Comparison of ENCODE assay signal across 13 cellular contexts in the genomic region with DNA sequence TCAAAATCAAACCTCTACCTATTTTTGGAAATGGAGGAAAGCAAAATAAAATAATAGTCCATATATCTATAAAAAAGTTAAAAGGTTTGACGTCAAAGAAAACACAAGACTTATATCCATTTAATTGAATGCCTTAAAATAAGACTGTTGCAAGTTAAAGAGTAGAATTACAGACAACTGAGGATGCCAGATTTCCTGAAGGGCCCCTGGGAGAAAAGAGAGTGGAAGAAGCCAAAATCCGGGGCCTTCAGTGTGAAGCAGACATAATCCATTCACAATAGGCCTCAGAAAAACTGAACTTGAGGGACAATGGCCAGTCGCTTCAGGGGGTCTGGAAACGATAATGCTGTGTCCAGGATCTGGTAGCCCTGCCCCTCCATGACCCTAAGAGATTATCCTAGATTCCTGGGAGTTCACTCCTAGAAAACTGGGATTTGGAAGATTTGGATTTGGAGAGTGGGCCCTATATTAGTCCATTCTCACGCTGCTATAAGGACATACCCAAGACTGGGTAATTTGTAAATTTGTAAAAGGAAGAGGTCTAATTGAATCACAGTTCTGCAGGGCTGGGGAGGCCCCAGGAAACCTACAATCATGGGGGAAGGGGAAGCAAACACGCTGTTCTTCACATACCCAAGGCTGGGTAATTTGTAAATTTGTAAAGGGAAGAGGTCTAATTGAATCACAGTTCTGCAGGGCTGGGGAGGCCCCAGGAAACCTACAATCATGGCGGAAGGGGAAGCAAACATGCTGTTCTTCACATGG.
A peak's percentile ranks its signal among the peaks of the same experiment; 100 is the strongest.
DNase-seq lines count a peak whose midpoint lies in the region; ATAC-seq, FAIRE-seq and TF ChIP-seq lines count a peak whose summit lies in the region.
"Had no signal": no experiment of that assay in that cellular context is flagged by ENCODE, and none has a peak within 500 bp of the region (broad histone marks: within the 10 kb centered on the region; RNA-seq: fewer than 3 reads in every experiment).

No MANE protein-coding gene starts in this region.

- no peak for TF ChIP-seq RAD21 in IMR-90 (IDR thresholded peaks at IDR 0.05; ENCODE audit: low read length)
- no peak for TF ChIP-seq RAD21 in H1 (IDR thresholded peaks at IDR 0.05 in 1 of 2, conservative IDR thresholded peaks at IDR 0.05 in 1 of 2; ENCODE audit: low read depth in 2 of 2, low read length in 2 of 2)

- TF ChIP-seq EP300 in H1 (IDR thresholded peaks at IDR 0.05; ENCODE audit: borderline replicate concordance in 1 of 2, low read depth in 2 of 2, low read length in 2 of 2), result no peak

- H2BK120ac ChIP-seq in IMR-90 (ENCODE audit: low read depth, low read length), result no peak overlapping the region
- no peak overlapping the region for H2BK120ac ChIP-seq in H1 (replicated peaks; ENCODE audit: low read depth, low read length)

- TF ChIP-seq POLR2A in IMR-90 (IDR thresholded peaks at IDR 0.05; ENCODE audit: low read depth, low read length) (no peak), H1 (IDR thresholded peaks at IDR 0.05; ENCODE audit: control extremely low read depth in 1 of 2, low read depth in 2 of 2, low read length in 2 of 2) (no peak)

- H4K91ac ChIP-seq in IMR-90 (ENCODE audit: insufficient read depth, low read depth, low read length) (peak overlapping the region; percentile 46; the same call in 1 of the 2 replicates), H1 (replicated peaks; ENCODE audit: insufficient read length, low read length) (no peak overlapping the region)

- H3K9ac ChIP-seq in GM23248 (no peak overlapping the region), IMR-90 (ENCODE audit: low read depth, low read length) (no peak overlapping the region), H1 (replicated peaks in 1 of 4; ENCODE audit: extremely low read depth in 1 of 4, low read depth in 3 of 4, low read length in 3 of 4) (no peak overlapping the region), neural progenitor cell (no peak overlapping the region), kidney (ENCODE audit: low read length in 2 of 2) (no peak overlapping the region)

- H4K8ac ChIP-seq in IMR-90 (ENCODE audit: low read depth in 2 of 2, low read length in 2 of 2), result no peak overlapping the region
- H4K8ac ChIP-seq in H1 (ENCODE audit: extremely low read depth, insufficient read depth, low read length), result no peak overlapping the region

- DNase-seq in GM23248 (no peak), IMR-90 (no peak), H1 (ENCODE audit: low read depth in 1 of 2, low spot score in 2 of 2) (no peak), neural progenitor cell (ENCODE audit: low spot score) (peak; percentile 67), mucosa of gallbladder (ENCODE audit: low spot score) (no peak), pancreas (no peak), kidney (no peak), SKM-1 treated with dmso at 0.1 percent for 144 hours (lab: John Stamatoyannopoulos, UW; ENCODE audit: unreplicated experiment) (no peak)
- DNase-seq: COR-L47; H7; NCI-H1930; NCI-H446 treated with DMSO at 0.1 percent for 48 hours; NK-92 treated with Interleukin-12 subunit alpha and Interleukin-12 subunit beta, amount 100 ng/mL, for 24 hours had no signal

- H3K79me1 ChIP-seq in IMR-90 (ENCODE audit: low read depth in 1 of 2, low read length in 2 of 2) (no peaks in the 10 kb centered on the region), H1 (ENCODE audit: low read depth, low read length) (no peaks in the 10 kb centered on the region)

- no peak overlapping the region for H3K4me3 ChIP-seq in GM23248
- H3K4me3 ChIP-seq in IMR-90 (ENCODE audit: insufficient read depth, low read depth, low read length), result no peak overlapping the region
- H3K4me3 ChIP-seq in H1 (ENCODE audit: extremely low read depth in 1 of 4, insufficient read depth in 2 of 4, low read depth in 3 of 4, low read length in 4 of 4), result no peak overlapping the region
- H3K4me3 ChIP-seq in neural progenitor cell, result no peak overlapping the region
- H3K4me3 ChIP-seq in pancreas, result no peak overlapping the region
- H3K4me3 ChIP-seq in kidney (ENCODE audit: low read length in 2 of 2), result no peak overlapping the region

- H3K27me3 ChIP-seq in GM23248 (replicated peaks; ENCODE audit: insufficient read depth) (no peaks in the 10 kb centered on the region), IMR-90 (ENCODE audit: control insufficient read depth, insufficient read depth, low read length) (no peaks in the 10 kb centered on the region), H1 (replicated peaks in 1 of 4; ENCODE audit: control insufficient read depth in 3 of 4, extremely low read depth in 1 of 4, insufficient read depth in 3 of 4, low read length in 3 of 4) (no peaks in the 10 kb centered on the region), neural progenitor cell (peaks cover 4% of the 10 kb centered on the region), pancreas (no peaks in the 10 kb centered on the region)

- CTCF ChIA-PET in IMR-90 (lab: Yijun Ruan, JAX) (interaction anchor here (1.2 to 2.5 kb wide), 2 partner anchors 22 to 794 kb away, joined by 4 to 10 read pairs; no protein-coding TSS in a partner anchor), H1 (lab: Charles Lee; ENCODE audit: partially characterized antibody) (interaction anchor here (1.3 to 3.4 kb wide), 4 partner anchors 10 to 25 kb away, joined by 4 to 18 read pairs (median 8); no protein-coding TSS in a partner anchor)

- H3K23ac ChIP-seq in IMR-90 (ENCODE audit: low read depth, low read length), result no peak overlapping the region
- H3K23ac ChIP-seq in H1 (ENCODE audit: insufficient read length), result no peak overlapping the region

- H3K36me3 ChIP-seq in GM23248 (ENCODE audit: low read depth) (no peaks in the 10 kb centered on the region), IMR-90 (ENCODE audit: control insufficient read depth, insufficient read depth, low read length) (no peaks in the 10 kb centered on the region), H1 (ENCODE audit: control insufficient read depth in 2 of 4, insufficient read depth in 4 of 4, low read length in 3 of 4) (no peaks in the 10 kb centered on the region), neural progenitor cell (no peaks in the 10 kb centered on the region), pancreas (no peaks in the 10 kb centered on the region), kidney (ENCODE audit: control insufficient read depth in 1 of 2, insufficient read depth in 2 of 2, low read length in 2 of 2) (no peaks in the 10 kb centered on the region)

- peak overlapping the region; percentile 72 for H3K27ac Mint-ChIP-seq in neural progenitor cell

- dilution Hi-C loops in IMR-90 (cut with HindIII; ENCODE audit: low sequenced_read_pairs, unreplicated experiment), result no loop called here

- H3K4me1 ChIP-seq in GM23248 (ENCODE audit: insufficient read depth) (peaks cover 8% of the 10 kb centered on the region; the same call in 1 of the 2 replicates), IMR-90 (ENCODE audit: control insufficient read depth, insufficient read depth, low read length) (peaks cover 4% of the 10 kb centered on the region), H1 (replicated peaks in 1 of 4; ENCODE audit: control insufficient read depth in 3 of 4, insufficient read depth in 4 of 4, low read length in 3 of 4) (peaks cover 0 to 3% (median 0%) of the 10 kb centered on the region in 4 experiments; a peak in 1 of 7 replicates), neural progenitor cell (peaks cover 18% of the 10 kb centered on the region), pancreas (no peaks in the 10 kb centered on the region), kidney (ENCODE audit: control insufficient read depth in 1 of 2, insufficient read depth in 1 of 2, low read depth in 1 of 2, low read length in 2 of 2) (no peaks in the 10 kb centered on the region)

- no peaks in the 10 kb centered on the region for H3K9me2 ChIP-seq in GM23248 (ENCODE audit: insufficient read depth)

- no TSS peak for BruUV-seq in IMR-90 (replicated peaks; lab: Mats Ljungman, UMichigan)

- H4K20me1 ChIP-seq in GM23248 (ENCODE audit: insufficient read depth), result no peaks in the 10 kb centered on the region
- no peaks in the 10 kb centered on the region for H4K20me1 ChIP-seq in IMR-90 (ENCODE audit: insufficient read depth, low read length)
- H4K20me1 ChIP-seq in H1 (replicated peaks in 1 of 2; ENCODE audit: control insufficient read depth in 1 of 2, insufficient read depth in 2 of 2, low read length in 2 of 2), result no peaks in the 10 kb centered on the region
- peaks cover 3% of the 10 kb centered on the region for H4K20me1 ChIP-seq in neural progenitor cell (ENCODE audit: low read depth)

- H3K18ac ChIP-seq in IMR-90 (ENCODE audit: low read depth, low read length), result peak overlapping the region; percentile 6; the same call in 1 of the 2 replicates
- no peak overlapping the region for H3K18ac ChIP-seq in H1 (ENCODE audit: extremely low read depth, low read length)

- H3K4ac ChIP-seq in IMR-90 (ENCODE audit: low read depth, low read length) (no peak overlapping the region), H1 (replicated peaks; ENCODE audit: insufficient read length, low read depth, low read length) (no peak overlapping the region)

- whole genome bisulfite sequencing in GM23248 (ENCODE audit: low coverage in 1 of 2, low lambda C conversion rate in 2 of 2, missing lambda C conversion rate in 2 of 2), 2 experiments, result 86 to 96% methylated on average over 6 to 7 of the region's 7 CpGs
- no CpG with 5 or more reads among the region's 7 CpGs for WGBS in IMR-90 (ENCODE audit: extremely low coverage in 2 of 2, insufficient read length in 1 of 2), 2 experiments
- WGBS in H1 (ENCODE audit: extremely low coverage in 1 of 2, insufficient coverage in 1 of 2, insufficient read length in 1 of 2, insufficient replicate concordance in 2 of 2, low coverage in 1 of 2, low lambda C conversion rate in 2 of 2, missing lambda C conversion rate in 1 of 2), 2 experiments, result 73% methylated on average over 7 of the region's 7 CpGs; no CpG with 5 or more reads in 1 of the 2 experiments
- 85 to 88% methylated on average over 7 of the region's 7 CpGs for WGBS in pancreas, 2 donors

- H3K23me2 ChIP-seq in H1 (ENCODE audit: low read depth, low read length), result no peaks in the 10 kb centered on the region

- H3K36me3 Mint-ChIP-seq in neural progenitor cell, result no peaks in the 10 kb centered on the region

- H2BK5ac ChIP-seq in IMR-90 (ENCODE audit: low read depth, low read length, poor library complexity, severe bottlenecking) (no peak overlapping the region), H1 (ENCODE audit: low read depth, low read length) (no peak overlapping the region)

- H3K14ac ChIP-seq in IMR-90 (replicated peaks; ENCODE audit: low read depth, low read length) (no peak overlapping the region), H1 (ENCODE audit: insufficient read length) (no peak overlapping the region)

- H2BK20ac ChIP-seq in IMR-90 (ENCODE audit: low read depth, low read length) (no peak overlapping the region), H1 (ENCODE audit: low read length) (no peak overlapping the region)

- peaks cover 36% of the 10 kb centered on the region for H3K4me1 Mint-ChIP-seq in neural progenitor cell

- TF ChIP-seq CTCF in IMR-90 (conservative IDR thresholded peaks at IDR 0.05; ENCODE audit: low read depth, low read length) (no peak), H1 (IDR thresholded peaks at IDR 0.05; ENCODE audit: control extremely low read depth in 1 of 3, insufficient read depth in 1 of 3, low read depth in 1 of 3, low read length in 3 of 3) (no peak), neural progenitor cell (IDR thresholded peaks at IDR 0.05) (no peak), pancreas (IDR thresholded peaks at IDR 0.05) (no peak), kidney (IDR thresholded peaks at IDR 0.05; ENCODE audit: borderline replicate concordance, extremely low read depth, insufficient read depth) (no peak)

- in situ Hi-C loops in GM23248 (cut with MboI) (loop anchor here (25.0 kb wide), 1 partner anchor 1291 kb away; no protein-coding TSS in a partner anchor), IMR-90 (cut with MboI; ENCODE audit: low sequenced_read_pairs) (loop anchor here (25.0 kb wide), 1 partner anchor 1291 kb away; no protein-coding TSS in a partner anchor)

- no peak overlapping the region for H2AK9ac ChIP-seq in IMR-90 (replicated peaks; ENCODE audit: low read depth, low read length, poor library complexity)

- no peak overlapping the region for H2BK12ac ChIP-seq in H1 (ENCODE audit: low read depth, low read length)

- H3K79me2 ChIP-seq in GM23248 (ENCODE audit: insufficient read depth) (no peaks in the 10 kb centered on the region), H1 (ENCODE audit: control insufficient read depth in 1 of 2, insufficient read depth in 2 of 2, low read length in 2 of 2) (no peaks in the 10 kb centered on the region), neural progenitor cell (ENCODE audit: low read depth) (no peaks in the 10 kb centered on the region)

- H3K27ac ChIP-seq in GM23248, result no peak overlapping the region
- 0 out of 2 replicates have a peak overlapping the region, but pooled peaks have one; percentile 4 for H3K27ac ChIP-seq in IMR-90 (ENCODE audit: insufficient read depth, low read length)
- H3K27ac ChIP-seq in H1 (ENCODE audit: low read depth, low read length), result no peak overlapping the region
- no peak overlapping the region for H3K27ac ChIP-seq in neural progenitor cell
- no peak overlapping the region for H3K27ac ChIP-seq in pancreas
- H3K27ac ChIP-seq in kidney (ENCODE audit: low read depth in 2 of 2, low read length in 2 of 2), result no peak overlapping the region

- H3K9me3 ChIP-seq in GM23248 (ENCODE audit: low read depth) (no peaks in the 10 kb centered on the region), IMR-90 (ENCODE audit: control insufficient read depth, insufficient read depth, low read length) (no peaks in the 10 kb centered on the region), H1 (ENCODE audit: insufficient read depth in 2 of 2, low read depth in 1 of 2, low read length in 1 of 2) (no peaks in the 10 kb centered on the region), neural progenitor cell (ENCODE audit: low read depth) (no peaks in the 10 kb centered on the region), pancreas (no peaks in the 10 kb centered on the region), kidney (ENCODE audit: control insufficient read depth in 1 of 2, low read length in 2 of 2) (no peaks in the 10 kb centered on the region)

- FAIRE-seq in H1 (lab: Jason Lieb, UNC) (no peak), pancreas (lab: Jason Lieb, UNC) (no peak), kidney (lab: Jason Lieb, UNC) (no peak)

- H2AFZ ChIP-seq in GM23248 (peak overlapping the region; percentile 21), IMR-90 (replicated peaks; ENCODE audit: low read length, poor library complexity) (no peak overlapping the region), H1 (ENCODE audit: low read length) (0 out of 2 replicates have a peak overlapping the region, but pooled peaks have one; percentile 50), neural progenitor cell (replicated peaks) (no peak overlapping the region)

- H3K56ac ChIP-seq in IMR-90 (ENCODE audit: extremely low read depth, insufficient read depth, low read length), result no peak overlapping the region
- H3K56ac ChIP-seq in H1 (replicated peaks; ENCODE audit: insufficient read length, low read depth, low read length), result no peak overlapping the region

- H3K9me1 ChIP-seq in IMR-90 (ENCODE audit: insufficient read depth, low read length), result 0 out of 2 replicates have a peak, but pooled peaks cover 2% of the 10 kb centered on the region

- peaks cover 2% of the 10 kb centered on the region for H3K9me3 Mint-ChIP-seq in neural progenitor cell

- H2BK15ac ChIP-seq in IMR-90 (ENCODE audit: low read depth, low read length) (no peak overlapping the region; the same call in 2 of the 3 replicates), H1 (ENCODE audit: low read length) (no peak overlapping the region)

- H2AK5ac ChIP-seq in IMR-90 (ENCODE audit: low read depth, low read length) (peak overlapping the region; percentile 13; the same call in 1 of the 2 replicates), H1 (ENCODE audit: low read depth, low read length) (no peak overlapping the region)

- peak overlapping the region; percentile 43 for H3K4me3 Mint-ChIP-seq in neural progenitor cell

- H4K5ac ChIP-seq in IMR-90 (ENCODE audit: low read depth, low read length), result peak overlapping the region; percentile 64; the same call in 1 of the 2 replicates
- H4K5ac ChIP-seq in H1 (ENCODE audit: insufficient read length, low read depth, low read length), result no peak overlapping the region

- H3K27me3 Mint-ChIP-seq in neural progenitor cell (ENCODE audit: insufficient read depth, low read depth), result peaks cover 6% of the 10 kb centered on the region

- H3F3A ChIP-seq in GM23248 (ENCODE audit: insufficient read depth), result no peaks in the 10 kb centered on the region
- peaks cover 10% of the 10 kb centered on the region for H3F3A ChIP-seq in neural progenitor cell (ENCODE audit: low read depth)

- ATAC-seq in IMR-90 (ENCODE audit: low read depth) (no peak), pancreas (no peak)

- POLR2A ChIA-PET in IMR-90 (lab: Charles Lee; ENCODE audit: unreplicated experiment), result no interaction called here
- POLR2A ChIA-PET in H1 (lab: Charles Lee; ENCODE audit: partially characterized antibody), result no interaction called here

- intact Hi-C loops in IMR-90 (cut with micrococcal nuclease), result no loop called here
- intact Hi-C loops in pancreas (cut with DNase I), result no loop called here
- intact Hi-C loops in kidney (cut with DNase I), result no loop called here

- H3K4me2 ChIP-seq in GM23248 (ENCODE audit: unreplicated experiment) (no peak overlapping the region), IMR-90 (ENCODE audit: low read depth, low read length) (no peak overlapping the region), H1 (ENCODE audit: insufficient read depth in 1 of 2, low read depth in 2 of 2, low read length in 2 of 2) (no peak overlapping the region), neural progenitor cell (peak overlapping the region; percentile 54)

Comparison
In these comparisons a context has a peak if more than half of its experiments do, and no peak if none do; other contexts are left out.
1. H2AFZ ChIP-seq: peak in GM23248 (single experiment) and H1 (single experiment); none in IMR-90 (single experiment) and neural progenitor cell (single experiment).